Comparison of ENCODE assay signal across 8 cellular contexts in genomic region chr12:33653362-33653761, GRCh38.
"Had no signal": no experiment of that assay in that cellular context is flagged by ENCODE, and none has a peak within 500 bp of the region (broad histone marks: within the 10 kb centered on the region; RNA-seq: fewer than 3 reads in every experiment).

No MANE protein-coding gene starts in this region.

- DNase-seq: GM23248, GOT3, H7, HFFc6 had no signal

- H3K4me3 ChIP-seq: GM23248, HAP-1 had no signal

- H3K36me3 ChIP-seq: HAP-1 had no signal

- FAIRE-seq: HepG2 had no signal

- ATAC-seq: HCT116, HepG2 had no signal

- H3K27ac ChIP-seq: GM23248, HL-60 had no signal

- H3K9ac ChIP-seq: GM23248 had no signal

- H2AFZ ChIP-seq: GM23248 had no signal
